ENCODE assay signal across 7 cellular contexts in genomic region chr7:94295805-94296204, GRCh38.
DNase-seq lines count a peak whose midpoint lies in the region; ATAC-seq, FAIRE-seq and TF ChIP-seq lines count a peak whose summit lies in the region.

No MANE protein-coding gene starts in this region.

- H3K4me1 ChIP-seq in upper lobe of left lung: no peaks in the 10 kb centered on the region

- no peak overlapping the region for H3K4me3 Mint-ChIP-seq in activated naive CD4-positive, alpha-beta T cell treated with anti-CD3 and anti-CD28 coated beads, Interleukin-2, amount 10 ng/mL, durations not matched to agents 7 days and 5 days

- no peaks in the 10 kb centered on the region for H3K36me3 ChIP-seq in upper lobe of left lung

- no peak for TF ChIP-seq EP300 in upper lobe of left lung (IDR thresholded peaks at IDR 0.05)

- peak; percentile 87 for DNase-seq in M059J (ENCODE audit: low read depth)
- DNase-seq in kidney glomerular epithelial cell (lab: John Stamatoyannopoulos, UW): peak; percentile 76
- no peak for DNase-seq in upper lobe of left lung
- no peak for DNase-seq in effector CD4-positive, alpha-beta T cell
- no peak for DNase-seq in frontal cortex (ENCODE audit: low spot score in 2 of 2)
- no peak for DNase-seq in activated naive CD4-positive, alpha-beta T cell treated with anti-CD3 and anti-CD28 coated beads, Interleukin-2, amount 10 ng/mL, durations not matched to agents 7 days and 5 days

- H3K4me3 ChIP-seq in WI38 (ENCODE audit: low read depth, low read length): peak overlapping the region; percentile 42
- no peak overlapping the region for H3K4me3 ChIP-seq in upper lobe of left lung

- no peak overlapping the region for H3K27ac Mint-ChIP-seq in activated naive CD4-positive, alpha-beta T cell treated with anti-CD3 and anti-CD28 coated beads, Interleukin-2, amount 10 ng/mL, durations not matched to agents 7 days and 5 days

- peak in 1 of 2 donors; percentile 76 for ATAC-seq in upper lobe of left lung (ENCODE audit: low FRiP score in 2 of 2)

- no peaks in the 10 kb centered on the region for H3K27me3 ChIP-seq in upper lobe of left lung

- no peaks in the 10 kb centered on the region for H3K36me3 Mint-ChIP-seq in activated naive CD4-positive, alpha-beta T cell treated with anti-CD3 and anti-CD28 coated beads, Interleukin-2, amount 10 ng/mL, durations not matched to agents 7 days and 5 days

- WGBS in upper lobe of left lung, 2 donors: 58 to 76% methylated on average over 4 of the region's 4 CpGs

- CTCF ChIA-PET in activated naive CD4-positive, alpha-beta T cell treated with anti-CD3 and anti-CD28 coated beads, Interleukin-2, amount 10 ng/mL, durations not matched to agents 7 days and 5 days (lab: Charles Lee): no interaction called here

- no peaks in the 10 kb centered on the region for H3K27me3 Mint-ChIP-seq in activated naive CD4-positive, alpha-beta T cell treated with anti-CD3 and anti-CD28 coated beads, Interleukin-2, amount 10 ng/mL, durations not matched to agents 7 days and 5 days

- TF ChIP-seq POLR2A in upper lobe of left lung (IDR thresholded peaks at IDR 0.05): no peak

- H3K4me1 Mint-ChIP-seq in activated naive CD4-positive, alpha-beta T cell treated with anti-CD3 and anti-CD28 coated beads, Interleukin-2, amount 10 ng/mL, durations not matched to agents 7 days and 5 days: no peaks in the 10 kb centered on the region

- peak overlapping the region; percentile 12 to 57 (median 35) for H3K27ac ChIP-seq in upper lobe of left lung

- no peaks in the 10 kb centered on the region for H3K9me3 ChIP-seq in upper lobe of left lung

- FAIRE-seq in frontal cortex (lab: Jason Lieb, UNC): no peak

- no peaks in the 10 kb centered on the region for H3K9me3 Mint-ChIP-seq in activated naive CD4-positive, alpha-beta T cell treated with anti-CD3 and anti-CD28 coated beads, Interleukin-2, amount 10 ng/mL, durations not matched to agents 7 days and 5 days

- peak; percentile 54; the same call in 1 of the 2 replicates for TF ChIP-seq CTCF in WI38 (IDR thresholded peaks at IDR 0.05; ENCODE audit: low read depth, low read length)
- TF ChIP-seq CTCF in upper lobe of left lung (IDR thresholded peaks at IDR 0.05): peak in 5 of 6 experiments; percentile 19 to 46 (median 27)

Comparison
In these comparisons a context has a peak if more than half of its experiments do, and no peak if none do; other contexts are left out.
1. DNase-seq: peak in M059J (single experiment) and kidney glomerular epithelial cell (single experiment); none in upper lobe of left lung (0 of 2), effector CD4-positive, alpha-beta T cell (single experiment), frontal cortex (0 of 2) and activated naive CD4-positive, alpha-beta T cell treated with anti-CD3 and anti-CD28 coated beads, Interleukin-2, amount 10 ng/mL, durations not matched to agents 7 days and 5 days (single experiment).